In the genomic region with DNA sequence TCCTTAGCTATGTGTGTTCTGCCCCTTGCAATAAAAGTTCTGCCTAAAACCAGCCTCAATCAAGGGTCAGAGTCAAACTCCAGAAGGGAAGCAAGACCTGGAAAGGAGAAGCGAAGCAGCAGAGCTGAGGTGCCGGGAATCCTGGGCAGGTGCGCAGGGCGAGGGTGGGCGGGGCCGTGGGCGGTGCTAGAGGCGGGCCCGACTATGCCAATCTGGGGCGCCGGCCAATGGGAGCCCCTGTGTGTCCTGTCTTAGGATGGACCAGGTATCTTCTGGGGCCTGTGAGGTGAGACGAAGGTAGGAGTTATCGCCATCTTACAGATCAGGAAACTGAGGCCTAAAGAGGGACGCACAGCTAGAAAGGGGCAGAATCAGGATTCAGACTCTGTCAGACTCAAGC, we compare ENCODE assay signal across 1 cellular context.
TF ChIP-seq lines count a peak whose summit lies in the region.

No MANE protein-coding gene starts in this region.

TF ChIP-seq in GM12878, 131 proteins besides CTCF, POLR2A, EP300 and RAD21 (continued from another document):
- TF ChIP-seq, protein P1, sequence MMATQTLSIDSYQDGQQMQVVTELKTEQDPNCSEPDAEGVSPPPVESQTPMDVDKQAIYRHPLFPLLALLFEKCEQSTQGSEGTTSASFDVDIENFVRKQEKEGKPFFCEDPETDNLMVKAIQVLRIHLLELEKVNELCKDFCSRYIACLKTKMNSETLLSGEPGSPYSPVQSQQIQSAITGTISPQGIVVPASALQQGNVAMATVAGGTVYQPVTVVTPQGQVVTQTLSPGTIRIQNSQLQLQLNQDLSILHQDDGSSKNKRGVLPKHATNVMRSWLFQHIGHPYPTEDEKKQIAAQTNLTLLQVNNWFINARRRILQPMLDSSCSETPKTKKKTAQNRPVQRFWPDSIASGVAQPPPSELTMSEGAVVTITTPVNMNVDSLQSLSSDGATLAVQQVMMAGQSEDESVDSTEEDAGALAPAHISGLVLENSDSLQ (IDR thresholded peaks at IDR 0.05), result peak; percentile 20; the same call in 1 of the 2 replicates
